1 cellular context compared by ENCODE assay signal in the genomic region with DNA sequence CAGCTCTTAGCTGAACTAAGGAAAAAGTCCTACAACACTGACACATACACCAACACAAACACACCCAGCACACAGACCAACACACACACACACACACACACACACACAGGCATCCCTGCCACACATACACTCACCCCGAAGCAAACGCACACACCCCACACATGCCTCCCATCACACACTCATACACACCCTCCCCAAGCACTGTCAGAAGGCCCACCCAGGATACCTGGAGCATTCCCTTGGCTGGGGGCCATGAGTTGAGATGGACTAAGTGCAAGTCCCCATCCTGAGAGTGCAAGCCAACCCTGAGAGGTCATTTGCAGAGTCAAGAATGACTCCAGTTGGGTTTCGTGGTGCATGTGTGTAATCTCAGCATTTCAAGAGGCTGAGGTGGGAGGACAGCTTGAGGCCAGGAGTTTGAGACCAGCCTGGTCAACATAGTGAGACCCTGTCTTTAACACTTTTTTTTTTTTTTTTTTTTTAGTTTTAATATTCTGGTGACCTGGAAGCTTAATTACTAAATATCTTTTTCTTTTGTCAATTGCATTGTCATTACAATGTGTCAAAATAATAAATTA.
TF ChIP-seq lines count a peak whose summit lies in the region.

No MANE protein-coding gene starts in this region.

TF ChIP-seq in HEK293, 187 proteins besides CTCF, POLR2A, EP300 and RAD21 (continued from another document):
- TF ChIP-seq, protein P1, sequence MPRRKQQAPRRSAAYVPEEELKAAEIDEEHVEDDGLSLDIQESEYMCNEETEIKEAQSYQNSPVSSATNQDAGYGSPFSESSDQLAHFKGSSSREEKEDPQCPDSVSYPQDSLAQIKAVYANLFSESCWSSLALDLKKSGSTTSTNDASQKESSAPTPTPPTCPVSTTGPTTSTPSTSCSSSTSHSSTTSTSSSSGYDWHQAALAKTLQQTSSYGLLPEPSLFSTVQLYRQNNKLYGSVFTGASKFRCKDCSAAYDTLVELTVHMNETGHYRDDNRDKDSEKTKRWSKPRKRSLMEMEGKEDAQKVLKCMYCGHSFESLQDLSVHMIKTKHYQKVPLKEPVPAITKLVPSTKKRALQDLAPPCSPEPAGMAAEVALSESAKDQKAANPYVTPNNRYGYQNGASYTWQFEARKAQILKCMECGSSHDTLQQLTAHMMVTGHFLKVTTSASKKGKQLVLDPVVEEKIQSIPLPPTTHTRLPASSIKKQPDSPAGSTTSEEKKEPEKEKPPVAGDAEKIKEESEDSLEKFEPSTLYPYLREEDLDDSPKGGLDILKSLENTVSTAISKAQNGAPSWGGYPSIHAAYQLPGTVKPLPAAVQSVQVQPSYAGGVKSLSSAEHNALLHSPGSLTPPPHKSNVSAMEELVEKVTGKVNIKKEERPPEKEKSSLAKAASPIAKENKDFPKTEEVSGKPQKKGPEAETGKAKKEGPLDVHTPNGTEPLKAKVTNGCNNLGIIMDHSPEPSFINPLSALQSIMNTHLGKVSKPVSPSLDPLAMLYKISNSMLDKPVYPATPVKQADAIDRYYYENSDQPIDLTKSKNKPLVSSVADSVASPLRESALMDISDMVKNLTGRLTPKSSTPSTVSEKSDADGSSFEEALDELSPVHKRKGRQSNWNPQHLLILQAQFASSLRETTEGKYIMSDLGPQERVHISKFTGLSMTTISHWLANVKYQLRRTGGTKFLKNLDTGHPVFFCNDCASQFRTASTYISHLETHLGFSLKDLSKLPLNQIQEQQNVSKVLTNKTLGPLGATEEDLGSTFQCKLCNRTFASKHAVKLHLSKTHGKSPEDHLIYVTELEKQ (tag by site-specific recombination; IDR thresholded peaks at IDR 0.05; ENCODE audit: borderline replicate concordance), result no peak
- no peak for TF ChIP-seq ZNF596 (tag by site-specific recombination; IDR thresholded peaks at IDR 0.05)
